In genomic region chr17:31251618-31252328, GRCh38 we compare ENCODE assay signal across 15 cellular contexts. TPM values are rescaled to one million over a fixed set of nuclear protein-coding genes. Genes with fewer than 3 reads are reported as not detected.
"Had no signal": no experiment of that assay in that cellular context is flagged by ENCODE, and none has a peak within 500 bp of the region (broad histone marks: within the 10 kb centered on the region; RNA-seq: fewer than 3 reads in every experiment).

No MANE protein-coding gene starts in this region.

- H3K27ac ChIP-seq: esophagus squamous epithelium, foreskin keratinocyte, vagina had no signal

- H3K4me1 ChIP-seq: esophagus squamous epithelium had no signal

- H3K27me3 ChIP-seq: esophagus squamous epithelium, foreskin keratinocyte, thyroid gland, vagina had no signal

- ATAC-seq: activated CD4-positive, CD25-positive, alpha-beta regulatory T cell treated with anti-CD3 and anti-CD28 coated beads, Interleukin-2, amount 50 U/mL, for 24 hours; activated CD8-positive, alpha-beta memory T cell treated with anti-CD3 and anti-CD28 coated beads, Interleukin-2, amount 10 ng/mL, durations not matched to agents 7 days and 5 days; activated naive CD4-positive, alpha-beta T cell treated with anti-CD3 and anti-CD28 coated beads, Interleukin-2, amount 50 U/mL, for 72 hours; activated T-cell treated with anti-CD3 and anti-CD28 coated beads, Interleukin-2, amount 50 U/mL, for 4 hours; foreskin keratinocyte; T-helper 17 cell had no signal

- H3K9me3 ChIP-seq: esophagus squamous epithelium, thyroid gland, vagina had no signal

- H3K36me3 ChIP-seq: vagina had no signal

- H3K4me3 ChIP-seq: esophagus squamous epithelium, thyroid gland, vagina had no signal

- DNase-seq: activated CD4-positive, alpha-beta T cell treated with anti-CD3 and anti-CD28 coated beads, Interleukin-2, amount 50 U/mL, for 4 hours; activated CD8-positive, alpha-beta memory T cell treated with anti-CD3 and anti-CD28 coated beads, Interleukin-2, amount 10 ng/mL, durations not matched to agents 7 days and 5 days; activated effector memory CD4-positive, alpha-beta T cell treated with anti-CD3 and anti-CD28 coated beads, Interleukin-2, amount 50 U/mL, for 16 hours; activated T-cell treated with anti-CD3 and anti-CD28 coated beads, Interleukin-2, amount 50 U/mL, for 4 hours; esophagus squamous epithelium; foreskin keratinocyte; head of caudate nucleus; occipital lobe; T-helper 17 cell; thyroid gland had no signal

RNA-seq across cellular contexts. Expression of gene OMG, which starts 45.3 kb away (rescaled TPM):
- total RNA-seq: bronchial epithelial cell, foreskin keratinocyte, skeletal muscle tissue, vagina had no signal
- polyA plus RNA-seq: foreskin keratinocyte had no signal
